In genomic region chr11:1756024-1756561, GRCh38 we compare ENCODE assay signal across 18 cellular contexts. TPM values are rescaled to one million over a fixed set of nuclear protein-coding genes. Genes with fewer than 3 reads are reported as not detected.
DNase-seq lines count a peak whose midpoint lies in the region; ATAC-seq and TF ChIP-seq lines count a peak whose summit lies in the region.
"Had no signal": no experiment of that assay in that cellular context is flagged by ENCODE, and none has a peak within 500 bp of the region (broad histone marks: within the 10 kb centered on the region; RNA-seq: fewer than 3 reads in every experiment).

No MANE protein-coding gene starts in this region.

- no peaks in the 10 kb centered on the region for H3K9me3 Mint-ChIP-seq in effector memory CD8-positive, alpha-beta T cell
- no peaks in the 10 kb centered on the region for H3K9me3 Mint-ChIP-seq in natural killer cell

- peaks cover 36 to 46% of the 10 kb centered on the region in 2 donors for H3K4me1 Mint-ChIP-seq in effector memory CD8-positive, alpha-beta T cell (ENCODE audit: low read depth in 2 of 2)
- H3K4me1 Mint-ChIP-seq in natural killer cell: peaks cover 47 to 91% of the 10 kb centered on the region in 2 donors

- intact Hi-C loops in natural killer cell (cut with micrococcal nuclease): loop anchor here (2.0 kb wide), 1 partner anchor 61 kb away; no protein-coding TSS in a partner anchor

- H3K4me1 ChIP-seq in BLaER1 treated with 17β-estradiol and CSF1 and Interleukin-3, amounts not matched to agents 10 nM and 100 nM: peaks cover 96 to 100% (median 100%) of the 10 kb centered on the region in 10 experiments

- TF ChIP-seq CTCF in HL-60 (IDR thresholded peaks at IDR 0.05; ENCODE audit: insufficient read depth, low read length): no peak
- no peak for TF ChIP-seq CTCF in natural killer cell (IDR thresholded peaks at IDR 0.05)

- H3K4me2 ChIP-seq in BLaER1 treated with 17β-estradiol and CSF1 and Interleukin-3, amounts not matched to agents 10 nM and 100 nM: peak overlapping the region; percentile 94 to 100 (median 99)

- ATAC-seq in effector memory CD8-positive, alpha-beta T cell (replicated peaks): no peak
- ATAC-seq in natural killer cell (no peak), GM18861 (IDR thresholded peaks at IDR 0.05; ENCODE audit: unreplicated experiment) (no peak)
- ATAC-seq: HCT116 had no signal

- no peaks in the 10 kb centered on the region for H3K27me3 ChIP-seq in BLaER1 treated with 17β-estradiol and CSF1 and Interleukin-3, amounts not matched to agents 10 nM and 100 nM
- no peaks in the 10 kb centered on the region for H3K27me3 ChIP-seq in HL-60 (ENCODE audit: insufficient read depth, poor library complexity, severe bottlenecking)

- H3K27ac ChIP-seq in BLaER1 treated with 17β-estradiol and CSF1 and Interleukin-3, amounts not matched to agents 10 nM and 100 nM: peak overlapping the region in 8 of 11 experiments; percentile 10 to 97 (median 90); a peak in 15 of 22 replicates
- peak overlapping the region; percentile 11; the same call in 1 of the 2 replicates for H3K27ac ChIP-seq in HL-60 (replicated peaks)
- H3K27ac ChIP-seq: C4-2B, esophagus muscularis mucosa had no signal

- H3K36me3 Mint-ChIP-seq in effector memory CD8-positive, alpha-beta T cell (ENCODE audit: insufficient read depth): peaks cover 30% of the 10 kb centered on the region
- no peaks in the 10 kb centered on the region for H3K36me3 Mint-ChIP-seq in natural killer cell

- H3K27me3 Mint-ChIP-seq in effector memory CD8-positive, alpha-beta T cell: no peaks in the 10 kb centered on the region
- H3K27me3 Mint-ChIP-seq in natural killer cell (ENCODE audit: low read depth in 2 of 2): no peaks in the 10 kb centered on the region

- H4K20me1 ChIP-seq in BLaER1 treated with 17β-estradiol and CSF1 and Interleukin-3, amounts not matched to agents 10 nM and 100 nM: peaks cover 0 to 100% (median 41%) of the 10 kb centered on the region in 11 experiments; a peak in 15 of 22 replicates

- H3K9ac ChIP-seq in BLaER1 treated with 17β-estradiol and CSF1 and Interleukin-3, amounts not matched to agents 10 nM and 100 nM: peak overlapping the region in 7 of 11 experiments; percentile 24 to 97 (median 89); a peak in 9 of 22 replicates

- peak overlapping the region in 1 of 2 donors; percentile 71 for H3K27ac Mint-ChIP-seq in effector memory CD8-positive, alpha-beta T cell
- H3K27ac Mint-ChIP-seq in natural killer cell: peak overlapping the region; percentile 26 to 93

- H3K9me3 ChIP-seq in BLaER1 treated with 17β-estradiol and CSF1 and Interleukin-3, amounts not matched to agents 10 nM and 100 nM (replicated peaks in 1 of 11): no peaks in the 10 kb centered on the region
- H3K9me3 ChIP-seq: esophagus muscularis mucosa had no signal

- DNase-seq in HL-60 (ENCODE audit: low read depth in 1 of 2, low spot score in 1 of 2) (no peak), natural killer cell (no peak), HPDE6-E6E7 (ENCODE audit: extremely low spot score) (no peak)
- DNase-seq in effector memory CD8-positive, alpha-beta T cell: no peak
- DNase-seq in stimulated activated CD4-positive, alpha-beta T cell treated with anti-CD3 and anti-CD28 coated beads, Interleukin-4, amount 100 ng/mL, for 4 hours: no peak
- no peak for DNase-seq in activated T-cell treated with anti-CD3 and anti-CD28 coated beads, Interleukin-2, amount 50 U/mL, for 1 hour
- DNase-seq: cortex of kidney; hippocampal formation; NCI-H1092 treated with DMSO at 0.1 percent for 48 hours; NCI-H226; stimulated activated CD4-positive, alpha-beta T cell treated with anti-CD3 and anti-CD28 coated beads, Interleukin-1b, Interleukin-23, amount 100 ng/mL, for 48 hours; SW 1271 had no signal

- peaks cover 11 to 95% (median 71%) of the 10 kb centered on the region in 11 experiments for H3K36me3 ChIP-seq in BLaER1 treated with 17β-estradiol and CSF1 and Interleukin-3, amounts not matched to agents 10 nM and 100 nM

- H3K4me3 ChIP-seq in BLaER1 treated with 17β-estradiol and CSF1 and Interleukin-3, amounts not matched to agents 10 nM and 100 nM: peak overlapping the region in 3 of 10 experiments; percentile 92 to 99 (median 97); a peak in 4 of 20 replicates
- no peak overlapping the region for H3K4me3 ChIP-seq in HL-60 (replicated peaks; ENCODE audit: insufficient read depth, low read length)
- H3K4me3 ChIP-seq: esophagus muscularis mucosa had no signal

- H3K4me3 Mint-ChIP-seq in effector memory CD8-positive, alpha-beta T cell: peak overlapping the region; percentile 46 to 87
- peak overlapping the region; percentile 64 for H3K4me3 Mint-ChIP-seq in natural killer cell

RNA-seq across cellular contexts. Expression of gene IFITM10, which starts 5.7 kb away (rescaled TPM):
- total RNA-seq in natural killer cell: 1 to 10 TPM; 5.5 to 8.1 (median 6.5) TPM

RNA-seq across cellular contexts. Expression of gene CTSD, which starts 7.6 kb away (rescaled TPM):
- 100 to 1,000 TPM; 388 to 446 (median 415) TPM for total RNA-seq in natural killer cell

RNA-seq across cellular contexts. Expression of gene KRTAP5-6, which starts 59.1 kb away (rescaled TPM):
- not detected for total RNA-seq in natural killer cell
- total RNA-seq: esophagus muscularis mucosa, mesenteric fat pad had no signal
